In genomic region chr2:113962692-113963480, GRCh38 we compare ENCODE assay signal across 14 cellular contexts.
A peak's percentile ranks its signal among the peaks of the same experiment; 100 is the strongest.
DNase-seq lines count a peak whose midpoint lies in the region; ATAC-seq and TF ChIP-seq lines count a peak whose summit lies in the region.
"Had no signal": no experiment of that assay in that cellular context is flagged by ENCODE, and none has a peak within 500 bp of the region (broad histone marks: within the 10 kb centered on the region; RNA-seq: fewer than 3 reads in every experiment).

No MANE protein-coding gene starts in this region.

- H3K79me1 ChIP-seq in IMR-90 (ENCODE audit: low read depth in 1 of 2, low read length in 2 of 2): peaks cover 5 to 44% of the 10 kb centered on the region in 2 experiments; a peak in 3 of 4 replicates

- no peak overlapping the region; the same call in 1 of the 2 replicates for H4K5ac ChIP-seq in IMR-90 (ENCODE audit: low read depth, low read length)

- peak overlapping the region; percentile 40 to 75 for H3K27ac Mint-ChIP-seq in natural killer cell

- H3K36me3 ChIP-seq in IMR-90 (ENCODE audit: control insufficient read depth, insufficient read depth, low read length): peaks cover 4% of the 10 kb centered on the region; the same call in 1 of the 2 replicates
- H3K36me3 ChIP-seq in mammary epithelial cell (ENCODE audit: insufficient read depth, low read length): peaks cover 9% of the 10 kb centered on the region
- H3K36me3 ChIP-seq: uterus, WERI-Rb-1 had no signal

- intact Hi-C loops in IMR-90 (cut with micrococcal nuclease): no loop called here
- intact Hi-C loops in mammary epithelial cell (cut with micrococcal nuclease): no loop called here
- intact Hi-C loops in natural killer cell (cut with micrococcal nuclease): no loop called here

- H3K9ac ChIP-seq in IMR-90 (ENCODE audit: low read depth, low read length): no peak overlapping the region
- no peak overlapping the region for H3K9ac ChIP-seq in mammary epithelial cell (ENCODE audit: insufficient read depth, low read length)

- H3K4ac ChIP-seq in IMR-90 (ENCODE audit: low read depth, low read length): no peak overlapping the region

- H3K4me3 Mint-ChIP-seq in natural killer cell: no peak overlapping the region

- H2AFZ ChIP-seq in IMR-90 (replicated peaks; ENCODE audit: low read length, poor library complexity) (no peak overlapping the region), mammary epithelial cell (ENCODE audit: low read depth, low read length) (no peak overlapping the region)

- H2BK20ac ChIP-seq in IMR-90 (ENCODE audit: low read depth, low read length): no peak overlapping the region

- peaks cover 3% of the 10 kb centered on the region for H3K79me2 ChIP-seq in mammary epithelial cell (ENCODE audit: insufficient read depth, low read length)

- WGBS in IMR-90 (ENCODE audit: extremely low coverage in 2 of 2, insufficient read length in 1 of 2), 2 experiments: no CpG with 5 or more reads among the region's 4 CpGs
- 100% methylated on average over 4 of the region's 4 CpGs for WGBS in mammary epithelial cell (ENCODE audit: low coverage, missing lambda C conversion rate)

- CTCF ChIA-PET in IMR-90 (lab: Yijun Ruan, JAX): interaction anchor here (0.6 kb wide), 1 partner anchor 581 kb away, joined by 3 read pairs; no protein-coding TSS in a partner anchor
- CTCF ChIA-PET in mammary epithelial cell (lab: Charles Lee; ENCODE audit: low non-redundant PET): no interaction called here

- in situ Hi-C loops in IMR-90 (cut with MboI; ENCODE audit: low sequenced_read_pairs) (no loop called here), mammary epithelial cell (cut with MboI; ENCODE audit: low sequenced_read_pairs in 2 of 2) (no loop called here)

- peak; percentile 85 for ATAC-seq in IMR-90 (ENCODE audit: low read depth)
- ATAC-seq in natural killer cell: no peak
- no peak for ATAC-seq in GM21367 (IDR thresholded peaks at IDR 0.05; ENCODE audit: unreplicated experiment)
- no peak for ATAC-seq in GM19035 (IDR thresholded peaks at IDR 0.05; ENCODE audit: unreplicated experiment)
- ATAC-seq: activated naive CD4-positive, alpha-beta T cell treated with anti-CD3 and anti-CD28 coated beads, Interleukin-2, amount 50 U/mL, for 72 hours; left lobe of liver had no signal

- peak; percentile 67 for DNase-seq in EH (ENCODE audit: low read depth)
- DNase-seq in IMR-90: peak; percentile 87
- peak; percentile 39 for DNase-seq in mammary epithelial cell
- DNase-seq in natural killer cell: no peak
- no peak for DNase-seq in DMS153 treated with DMSO at 0.1 percent for 48 hours (lab: John Stamatoyannopoulos, UW; ENCODE audit: unreplicated experiment)
- DNase-seq in activated CD4-positive, alpha-beta T cell treated with anti-CD3 and anti-CD28 coated beads, Interleukin-2, amount 50 U/mL, for 4 hours: no peak
- DNase-seq: GDM1, NCI-H2029 treated with DMSO at 0.1 percent for 48 hours, uterus, WERI-Rb-1 had no signal

- H3K9me3 Mint-ChIP-seq in natural killer cell: no peaks in the 10 kb centered on the region
- H3K9me3 Mint-ChIP-seq: activated naive CD4-positive, alpha-beta T cell treated with anti-CD3 and anti-CD28 coated beads, Interleukin-2, amount 50 U/mL, for 72 hours had no signal

- POLR2A ChIA-PET in IMR-90 (lab: Charles Lee; ENCODE audit: unreplicated experiment): no interaction called here

- no peak overlapping the region for H2AK5ac ChIP-seq in IMR-90 (ENCODE audit: low read depth, low read length)

- peak overlapping the region; percentile 44; the same call in 1 of the 2 replicates for H3K14ac ChIP-seq in IMR-90 (replicated peaks; ENCODE audit: low read depth, low read length)

- peak overlapping the region; percentile 86 for H2BK5ac ChIP-seq in IMR-90 (ENCODE audit: low read depth, low read length, poor library complexity, severe bottlenecking)

- no peaks in the 10 kb centered on the region for H3K27me3 ChIP-seq in IMR-90 (ENCODE audit: control insufficient read depth, insufficient read depth, low read length)
- H3K27me3 ChIP-seq in mammary epithelial cell (ENCODE audit: insufficient read depth, low read length): no peaks in the 10 kb centered on the region
- H3K27me3 ChIP-seq: uterus had no signal

- H4K20me1 ChIP-seq in IMR-90 (ENCODE audit: insufficient read depth, low read length): peaks cover 18% of the 10 kb centered on the region; the same call in 1 of the 2 replicates
- no peaks in the 10 kb centered on the region for H4K20me1 ChIP-seq in mammary epithelial cell (ENCODE audit: insufficient read depth, low read length)

- TF ChIP-seq POLR2A in IMR-90 (IDR thresholded peaks at IDR 0.05; ENCODE audit: low read depth, low read length): peak; percentile 17; the same call in 1 of the 2 replicates

- no peak overlapping the region for H3K56ac ChIP-seq in IMR-90 (ENCODE audit: extremely low read depth, insufficient read depth, low read length)

- H3K4me2 ChIP-seq in IMR-90 (ENCODE audit: low read depth, low read length) (peak overlapping the region; percentile 83), mammary epithelial cell (ENCODE audit: insufficient read depth, low read depth, low read length) (no peak overlapping the region)

- no peak overlapping the region for H3K23ac ChIP-seq in IMR-90 (ENCODE audit: low read depth, low read length)

- H4K91ac ChIP-seq in IMR-90 (ENCODE audit: insufficient read depth, low read depth, low read length): no peak overlapping the region

- H3K18ac ChIP-seq in IMR-90 (ENCODE audit: low read depth, low read length): peak overlapping the region; percentile 71

- H4K8ac ChIP-seq in IMR-90 (ENCODE audit: low read depth in 2 of 2, low read length in 2 of 2): no peak overlapping the region

- BruUV-seq in IMR-90 (replicated peaks; lab: Mats Ljungman, UMichigan) (no TSS peak), mammary epithelial cell (replicated peaks; lab: Mats Ljungman, UMichigan) (no TSS peak)

- H3K9me3 ChIP-seq in IMR-90 (ENCODE audit: control insufficient read depth, insufficient read depth, low read length): no peaks in the 10 kb centered on the region
- no peaks in the 10 kb centered on the region for H3K9me3 ChIP-seq in mammary epithelial cell (replicated peaks; ENCODE audit: insufficient read depth, low read length)
- H3K9me3 ChIP-seq: uterus had no signal

- H3K4me3 ChIP-seq in IMR-90 (ENCODE audit: insufficient read depth, low read depth, low read length): no peak overlapping the region
- no peak overlapping the region for H3K4me3 ChIP-seq in mammary epithelial cell (replicated peaks in 1 of 3; ENCODE audit: insufficient read depth in 1 of 3, low read depth in 2 of 3, low read length in 3 of 3)
- H3K4me3 ChIP-seq: uterus had no signal

- no peak overlapping the region for H2BK15ac ChIP-seq in IMR-90 (ENCODE audit: low read depth, low read length)

- H3K27ac ChIP-seq in IMR-90 (ENCODE audit: insufficient read depth, low read length) (peak overlapping the region; percentile 26; the same call in 1 of the 2 replicates), mammary epithelial cell (ENCODE audit: insufficient read depth, low read depth, low read length) (peak overlapping the region; percentile 21)
- H3K27ac ChIP-seq: uterus, WERI-Rb-1 had no signal

- no peak overlapping the region for H2AK9ac ChIP-seq in IMR-90 (replicated peaks; ENCODE audit: low read depth, low read length, poor library complexity)

- no peak for TF ChIP-seq RAD21 in IMR-90 (IDR thresholded peaks at IDR 0.05; ENCODE audit: low read length)

- dilution Hi-C loops in IMR-90 (cut with HindIII; ENCODE audit: low sequenced_read_pairs, unreplicated experiment): no loop called here
- dilution Hi-C loops in mammary epithelial cell (cut with HindIII; ENCODE audit: low sequenced_read_pairs): no loop called here

- peaks cover 17 to 35% of the 10 kb centered on the region in 2 donors for H3K4me1 Mint-ChIP-seq in natural killer cell

- no peaks in the 10 kb centered on the region for H3K27me3 Mint-ChIP-seq in natural killer cell (ENCODE audit: low read depth in 2 of 2)

- H3K4me1 ChIP-seq in IMR-90 (ENCODE audit: control insufficient read depth, insufficient read depth, low read length) (peaks cover 8% of the 10 kb centered on the region), mammary epithelial cell (ENCODE audit: insufficient read depth, low read length) (no peaks in the 10 kb centered on the region)
- H3K4me1 ChIP-seq: uterus had no signal

- TF ChIP-seq CTCF in IMR-90 (conservative IDR thresholded peaks at IDR 0.05; ENCODE audit: low read depth, low read length) (no peak), mammary epithelial cell (conservative IDR thresholded peaks at IDR 0.05 in 1 of 2, IDR thresholded peaks at IDR 0.05 in 1 of 2; ENCODE audit: extremely low read depth in 1 of 2, insufficient read depth in 1 of 2, low read depth in 1 of 2, low read length in 2 of 2) (no peak), natural killer cell (IDR thresholded peaks at IDR 0.05) (no peak)

- H3K36me3 Mint-ChIP-seq in natural killer cell: no peaks in the 10 kb centered on the region

- peaks cover 4% of the 10 kb centered on the region; the same call in 1 of the 2 replicates for H3K9me1 ChIP-seq in IMR-90 (ENCODE audit: insufficient read depth, low read length)

- no peak overlapping the region for H2BK120ac ChIP-seq in IMR-90 (ENCODE audit: low read depth, low read length)

TF ChIP-seq in IMR-90, 13 proteins besides CTCF, POLR2A, EP300 and RAD21:
- TF ChIP-seq MAFK (IDR thresholded peaks at IDR 0.05; ENCODE audit: low read depth, low read length) (no peak), FOS (IDR thresholded peaks at IDR 0.05; ENCODE audit: low read depth, low read length) (peak; percentile 64), BHLHE40 (IDR thresholded peaks at IDR 0.05; ENCODE audit: low read depth, low read length) (peak; percentile 9; the same call in 1 of the 2 replicates), CEBPB (IDR thresholded peaks at IDR 0.05; ENCODE audit: low read depth, low read length) (peak; percentile 88)

Comparison
In these comparisons a context has a peak if more than half of its experiments do, and no peak if none do; other contexts are left out.
1. DNase-seq: peak in EH (single experiment), IMR-90 (single experiment) and mammary epithelial cell (single experiment); none in natural killer cell (single experiment), DMS153 treated with DMSO at 0.1 percent for 48 hours (single experiment) and activated CD4-positive, alpha-beta T cell treated with anti-CD3 and anti-CD28 coated beads, Interleukin-2, amount 50 U/mL, for 4 hours (0 of 2).